23 cellular contexts compared by ENCODE assay signal in genomic region chr3:24674261-24674660, GRCh38.
"Had no signal": no experiment of that assay in that cellular context is flagged by ENCODE, and none has a peak within 500 bp of the region (broad histone marks: within the 10 kb centered on the region; RNA-seq: fewer than 3 reads in every experiment).

No MANE protein-coding gene starts in this region.

- ATAC-seq: left lung; naive thymus-derived CD8-positive, alpha-beta T cell; stimulated activated naive CD8-positive, alpha-beta T cell treated with anti-CD3 and anti-CD28 coated beads, Interleukin-15, Interleukin-2, amounts not matched to agents 100 U/mL and 50 U/mL, for 24 hours had no signal

- H3K27me3 ChIP-seq: ascending aorta, brain microvascular endothelial cell, left lung, spleen, thyroid gland had no signal

- H3K4me1 ChIP-seq: adrenal gland, left lung, thyroid gland had no signal

- H3K36me3 Mint-ChIP-seq: activated naive CD8-positive, alpha-beta T cell; immature natural killer cell; mesothelial cell of epicardium; naive thymus-derived CD8-positive, alpha-beta T cell had no signal

- H3K36me3 ChIP-seq: adrenal gland, ascending aorta, brain microvascular endothelial cell, left lung, spleen, thyroid gland had no signal

- H3K4me3 ChIP-seq: adrenal gland, ascending aorta, coronary artery, left lung, lung, spleen, thyroid gland had no signal

- DNase-seq: activated naive CD4-positive, alpha-beta T cell; activated T-cell treated with anti-CD3 and anti-CD28 coated beads, Interleukin-2, amount 50 U/mL, for 24 hours; brain microvascular endothelial cell; caudate nucleus; immature natural killer cell; left lung; naive thymus-derived CD8-positive, alpha-beta T cell; retina; spleen; stimulated activated CD4-positive, alpha-beta T cell treated with anti-CD3 and anti-CD28 coated beads, Interleukin-4, amount 100 ng/mL, for 4 hours; stimulated activated naive CD8-positive, alpha-beta T cell treated with anti-CD3 and anti-CD28 coated beads, Interleukin-15, Interleukin-2, amounts not matched to agents 100 U/mL and 50 U/mL, for 24 hours; substantia nigra; thyroid gland had no signal

- H3K9me3 Mint-ChIP-seq: activated T-cell treated with anti-CD3 and anti-CD28 coated beads, Interleukin-2, amount 50 U/mL, for 24 hours; mesothelial cell of epicardium; naive thymus-derived CD8-positive, alpha-beta T cell; T-helper 2 cell treated with Interferon-gamma antibody and Interleukin-4, amounts not matched to agents 5 μg/mL and 100 μg/mL, for 36 hours had no signal

- FAIRE-seq: TTC549 had no signal

- H3K27ac Mint-ChIP-seq: activated naive CD8-positive, alpha-beta T cell; activated T-cell treated with anti-CD3 and anti-CD28 coated beads, Interleukin-2, amount 50 U/mL, for 24 hours; activated T-helper 2 cell treated with anti-CD3 and anti-CD28 coated beads, Interferon-gamma antibody, Interleukin-2, Interleukin-4, amounts not matched to agents 10 μg/mL and 5 μg/mL and 100 μg/mL, durations not matched to agents 14 hours and 24 hours and 36 hours; immature natural killer cell; mesothelial cell of epicardium; naive thymus-derived CD8-positive, alpha-beta T cell; T-helper 2 cell treated with Interferon-gamma antibody and Interleukin-4, amounts not matched to agents 5 μg/mL and 100 μg/mL, for 36 hours had no signal

- H3K27ac ChIP-seq: adrenal gland, ascending aorta, brain microvascular endothelial cell, coronary artery, epithelial cell of prostate, left lung, spleen, thyroid gland had no signal

- H3K9me3 ChIP-seq: adrenal gland, ascending aorta, left lung, spleen, thyroid gland had no signal

- H3K4me3 Mint-ChIP-seq: activated naive CD8-positive, alpha-beta T cell; activated T-cell treated with anti-CD3 and anti-CD28 coated beads, Interleukin-2, amount 50 U/mL, for 24 hours; immature natural killer cell; mesothelial cell of epicardium; naive thymus-derived CD8-positive, alpha-beta T cell; T-helper 2 cell treated with Interferon-gamma antibody and Interleukin-4, amounts not matched to agents 5 μg/mL and 100 μg/mL, for 36 hours had no signal
